8 cellular contexts compared by ENCODE assay signal in genomic region chr11:22920939-22921565, GRCh38.
A peak's percentile ranks its signal among the peaks of the same experiment; 100 is the strongest.
DNase-seq lines count a peak whose midpoint lies in the region; ATAC-seq and TF ChIP-seq lines count a peak whose summit lies in the region.

No MANE protein-coding gene starts in this region.

- H3K9me3 ChIP-seq in hepatocyte (ENCODE audit: low read depth) (no peaks in the 10 kb centered on the region), gastroesophageal sphincter (no peaks in the 10 kb centered on the region)

- H3K27me3 Mint-ChIP-seq in activated CD8-positive, alpha-beta T cell treated with anti-CD3 and anti-CD28 coated beads, Interleukin-2, amount 10 ng/mL, durations not matched to agents 7 days and 5 days (ENCODE audit: low read depth) = no peaks in the 10 kb centered on the region

- H2AFZ ChIP-seq in hepatocyte = no peak overlapping the region

- H3K4me3 ChIP-seq in hepatocyte = no peak overlapping the region
- no peak overlapping the region for H3K4me3 ChIP-seq in gastroesophageal sphincter

- no peaks in the 10 kb centered on the region for H3K27me3 ChIP-seq in hepatocyte
- H3K27me3 ChIP-seq in gastroesophageal sphincter = no peaks in the 10 kb centered on the region

- H3K9me2 ChIP-seq in hepatocyte (replicated peaks; ENCODE audit: insufficient read depth) = no peaks in the 10 kb centered on the region

- no peak overlapping the region for H3K27ac Mint-ChIP-seq in activated CD8-positive, alpha-beta T cell treated with anti-CD3 and anti-CD28 coated beads, Interleukin-2, amount 10 ng/mL, durations not matched to agents 7 days and 5 days

- no peak overlapping the region for H3K4me3 Mint-ChIP-seq in activated CD8-positive, alpha-beta T cell treated with anti-CD3 and anti-CD28 coated beads, Interleukin-2, amount 10 ng/mL, durations not matched to agents 7 days and 5 days

- no peaks in the 10 kb centered on the region for H3K9me3 Mint-ChIP-seq in activated CD8-positive, alpha-beta T cell treated with anti-CD3 and anti-CD28 coated beads, Interleukin-2, amount 10 ng/mL, durations not matched to agents 7 days and 5 days (ENCODE audit: insufficient read depth)

- H3K36me3 ChIP-seq in hepatocyte (replicated peaks; ENCODE audit: insufficient read depth, low read depth) = no peaks in the 10 kb centered on the region
- H3K36me3 ChIP-seq in gastroesophageal sphincter = no peaks in the 10 kb centered on the region

- H4K20me1 ChIP-seq in hepatocyte (ENCODE audit: insufficient read depth, poor library complexity, severe bottlenecking) = no peaks in the 10 kb centered on the region

- peaks cover 5% of the 10 kb centered on the region for H3K79me2 ChIP-seq in hepatocyte

- TF ChIP-seq CTCF in hepatocyte (IDR thresholded peaks at IDR 0.05; ENCODE audit: poor library complexity) = peak; percentile 80
- TF ChIP-seq CTCF in gastroesophageal sphincter (IDR thresholded peaks at IDR 0.05) = peak in 1 of 4 experiments; percentile 36

- H3K36me3 Mint-ChIP-seq in activated CD8-positive, alpha-beta T cell treated with anti-CD3 and anti-CD28 coated beads, Interleukin-2, amount 10 ng/mL, durations not matched to agents 7 days and 5 days (ENCODE audit: low read depth) = no peaks in the 10 kb centered on the region

- peaks cover 21% of the 10 kb centered on the region for H3K4me1 ChIP-seq in hepatocyte (ENCODE audit: insufficient read depth)
- H3K4me1 ChIP-seq in gastroesophageal sphincter = no peaks in the 10 kb centered on the region

- TF ChIP-seq EP300 in gastroesophageal sphincter (IDR thresholded peaks at IDR 0.05) = no peak

- no peak for TF ChIP-seq POLR2A in gastroesophageal sphincter (IDR thresholded peaks at IDR 0.05)

- POLR2A ChIA-PET in activated CD8-positive, alpha-beta T cell treated with anti-CD3 and anti-CD28 coated beads, Interleukin-2, amount 10 ng/mL, durations not matched to agents 7 days and 5 days (lab: Charles Lee) = no interaction called here

- CTCF ChIA-PET in activated CD8-positive, alpha-beta T cell treated with anti-CD3 and anti-CD28 coated beads, Interleukin-2, amount 10 ng/mL, durations not matched to agents 7 days and 5 days (lab: Charles Lee) = interaction anchor here (0.7 kb wide), 1 partner anchor 39 kb away, joined by 3 read pairs; no protein-coding TSS in a partner anchor

- peaks cover 7% of the 10 kb centered on the region for H3K4me1 Mint-ChIP-seq in activated CD8-positive, alpha-beta T cell treated with anti-CD3 and anti-CD28 coated beads, Interleukin-2, amount 10 ng/mL, durations not matched to agents 7 days and 5 days (ENCODE audit: low read depth)

- peak overlapping the region; percentile 40 for H3K4me2 ChIP-seq in hepatocyte

- ATAC-seq in GM18873 (IDR thresholded peaks at IDR 0.05; ENCODE audit: low FRiP score, unreplicated experiment) (peak; percentile 96), HG02981 (IDR thresholded peaks at IDR 0.05; ENCODE audit: unreplicated experiment) (peak; percentile 98), gastroesophageal sphincter (no peak)
- ATAC-seq in activated CD8-positive, alpha-beta T cell treated with anti-CD3 and anti-CD28 coated beads, Interleukin-2, amount 10 ng/mL, durations not matched to agents 7 days and 5 days = peak; percentile 51

- H3K27ac ChIP-seq in hepatocyte = no peak overlapping the region
- no peak overlapping the region for H3K27ac ChIP-seq in gastroesophageal sphincter

- WGBS in hepatocyte (ENCODE audit: low lambda C conversion rate, missing lambda C conversion rate) = 49% methylated on average over 5 of the region's 5 CpGs
- 63 to 64% methylated on average over 3 to 4 of the region's 5 CpGs for WGBS in gastroesophageal sphincter (ENCODE audit: low coverage in 1 of 2), 2 donors

- peak; percentile 55 for DNase-seq in DMS153 treated with DMSO at 0.1 percent for 48 hours (lab: John Stamatoyannopoulos, UW; ENCODE audit: unreplicated experiment)
- DNase-seq in NCI-H2029 treated with DMSO at 0.1 percent for 48 hours (lab: John Stamatoyannopoulos, UW) = peak; percentile 51
- peak; percentile 38 for DNase-seq in activated CD8-positive, alpha-beta T cell treated with anti-CD3 and anti-CD28 coated beads, Interleukin-2, amount 10 ng/mL, durations not matched to agents 7 days and 5 days
- DNase-seq in hepatocyte (ENCODE audit: low spot score) = peak; percentile 75
- peak; percentile 25 for DNase-seq in stromal cell of bone marrow (ENCODE audit: low read depth)

Comparison
In these comparisons a context has a peak if more than half of its experiments do, and no peak if none do; other contexts are left out.
1. DNase-seq: peak in every context shown above with its lines; median percentile 75 in hepatocyte; 55 in DMS153 treated with DMSO at 0.1 percent for 48 hours; 51 in NCI-H2029 treated with DMSO at 0.1 percent for 48 hours; 38 in activated CD8-positive, alpha-beta T cell treated with anti-CD3 and anti-CD28 coated beads, Interleukin-2, amount 10 ng/mL, durations not matched to agents 7 days and 5 days; 25 in stromal cell of bone marrow.